8 cellular contexts compared by ENCODE assay signal in the genomic region with DNA sequence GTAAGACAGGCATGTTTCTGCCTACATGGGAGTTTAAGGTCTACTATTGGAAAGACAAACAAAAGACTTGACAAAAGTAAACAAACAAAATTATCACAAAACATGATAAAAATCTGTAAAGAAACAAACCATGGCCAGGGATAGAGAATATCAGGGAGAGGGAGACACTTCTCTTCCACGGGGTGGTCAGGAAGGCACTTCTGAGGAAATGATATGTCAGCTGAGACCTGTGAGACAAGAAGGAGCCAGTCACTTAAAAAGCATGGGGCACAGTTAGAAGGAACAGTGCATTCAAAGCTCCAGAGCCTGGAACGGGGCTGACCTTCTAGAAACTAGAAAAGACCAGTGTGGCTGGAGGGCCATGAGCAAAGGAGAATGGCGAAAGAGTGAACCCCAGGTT. TPM values are rescaled to one million over a fixed set of nuclear protein-coding genes. Genes with fewer than 3 reads are reported as not detected.
"Had no signal": no experiment of that assay in that cellular context is flagged by ENCODE, and none has a peak within 500 bp of the region (broad histone marks: within the 10 kb centered on the region; RNA-seq: fewer than 3 reads in every experiment).

No MANE protein-coding gene starts in this region.

- H2AFZ ChIP-seq: GM23338 had no signal

- H3K4me3 ChIP-seq: GM23338, HAP-1, K562 had no signal

- H3K4me3 Mint-ChIP-seq: GM23338 had no signal

- ATAC-seq: GM23338 had no signal

- H3K9me3 Mint-ChIP-seq: GM23338 had no signal

- DNase-seq: IMR-90, KG1 had no signal

- H3K4me2 ChIP-seq: GM23338 had no signal

- FAIRE-seq: H1, H54, K562 had no signal

- H3K27ac ChIP-seq: HL-60 had no signal

- H3K9me3 ChIP-seq: HAP-1 had no signal

- H3K27ac Mint-ChIP-seq: GM23338 had no signal

RNA-seq across cellular contexts. Expression of gene SLC16A10, which starts 35.1 kb away (rescaled TPM):
- total RNA-seq: IMR-90 had no signal
- polyA plus RNA-seq: IMR-90 had no signal
